ENCODE assay signal across 36 cellular contexts in the genomic region with DNA sequence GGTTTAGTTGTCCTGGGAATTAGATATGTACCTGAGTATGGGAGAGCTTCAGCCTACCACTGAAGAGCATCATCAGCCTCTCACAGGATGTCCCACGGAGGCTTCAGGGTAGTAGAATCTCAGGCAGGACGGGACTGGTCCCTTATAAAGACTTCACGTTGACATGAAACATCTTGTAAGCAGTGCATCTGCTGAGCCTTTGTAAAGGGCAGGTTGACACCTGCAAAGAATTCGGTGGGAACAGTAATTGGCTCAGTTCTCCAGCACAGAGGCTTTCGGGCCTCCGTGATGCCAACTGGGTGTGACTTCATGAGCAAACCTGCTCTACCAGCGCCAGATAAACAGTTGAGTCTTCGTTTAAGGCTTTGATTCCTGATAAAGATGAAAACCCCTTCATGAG.
"Had no signal": no experiment of that assay in that cellular context is flagged by ENCODE, and none has a peak within 500 bp of the region (broad histone marks: within the 10 kb centered on the region; RNA-seq: fewer than 3 reads in every experiment).

No MANE protein-coding gene starts in this region.

- H3K27ac ChIP-seq: cardiac muscle cell, colonic mucosa, ovary, sigmoid colon, upper lobe of left lung, WERI-Rb-1 had no signal

- FAIRE-seq: endometrium, TTC549 had no signal

- ATAC-seq: activated CD4-positive, CD25-positive, alpha-beta regulatory T cell treated with anti-CD3 and anti-CD28 coated beads, Interleukin-2, amount 50 U/mL, for 24 hours; left ventricle myocardium superior; stimulated activated memory B cell treated with anti-CD40 and anti-IgM and Interleukin-4, amounts not matched to agents 10 μg/mL and 1 μg/mL and 100 μg/mL, for 72 hours; stimulated activated naive CD8-positive, alpha-beta T cell treated with anti-CD3 and anti-CD28 coated beads, Interleukin-15, amount 100 ng/mL, for 72 hours had no signal

- H3K4me1 ChIP-seq: colonic mucosa had no signal

- H3K27me3 Mint-ChIP-seq: activated naive CD8-positive, alpha-beta T cell; naive B cell; progenitor cell of endocrine pancreas; stimulated activated memory B cell treated with anti-CD40 and anti-IgM and Interleukin-4, amounts not matched to agents 10 μg/mL and 1 μg/mL and 100 μg/mL, for 72 hours; stimulated activated naive CD8-positive, alpha-beta T cell treated with anti-CD3 and anti-CD28 coated beads, Interleukin-15, amount 100 ng/mL, for 72 hours had no signal

- H3K4me3 ChIP-seq: cardiac muscle cell, colonic mucosa, ovary, sigmoid colon, smooth muscle cell, thyroid gland, upper lobe of left lung, vagina had no signal

- H3K27ac Mint-ChIP-seq: activated naive CD8-positive, alpha-beta T cell; mesothelial cell of epicardium; progenitor cell of endocrine pancreas; stimulated activated memory B cell treated with anti-CD40 and anti-IgM and Interleukin-4, amounts not matched to agents 10 μg/mL and 1 μg/mL and 100 μg/mL, for 72 hours; stimulated activated naive CD8-positive, alpha-beta T cell treated with anti-CD3 and anti-CD28 coated beads, Interleukin-15, amount 100 ng/mL, for 72 hours; T-helper 1 cell treated with Interleukin-12 subunit alpha and Interleukin-12 subunit beta and Interleukin-4 antibody, amounts not matched to agents 30 μg/mL and 1 μg/mL, for 36 hours had no signal

- H3K9me3 ChIP-seq: colonic mucosa, ovary, sigmoid colon, thyroid gland, upper lobe of left lung, vagina had no signal

- H3K9me3 Mint-ChIP-seq: mesothelial cell of epicardium; naive B cell; stimulated activated memory B cell treated with anti-CD40 and anti-IgM and Interleukin-4, amounts not matched to agents 10 μg/mL and 1 μg/mL and 100 μg/mL, for 72 hours; stimulated activated naive CD8-positive, alpha-beta T cell treated with anti-CD3 and anti-CD28 coated beads, Interleukin-15, amount 100 ng/mL, for 72 hours; T-helper 1 cell treated with Interleukin-12 subunit alpha and Interleukin-12 subunit beta and Interleukin-4 antibody, amounts not matched to agents 30 μg/mL and 1 μg/mL, for 36 hours had no signal

- H3K36me3 ChIP-seq: cardiac muscle cell, colonic mucosa, ovary, sigmoid colon, thyroid gland, upper lobe of left lung, vagina, WERI-Rb-1 had no signal

- H3K4me3 Mint-ChIP-seq: activated naive CD8-positive, alpha-beta T cell; mesothelial cell of epicardium; naive B cell; stimulated activated memory B cell treated with anti-CD40 and anti-IgM and Interleukin-4, amounts not matched to agents 10 μg/mL and 1 μg/mL and 100 μg/mL, for 72 hours; stimulated activated naive CD8-positive, alpha-beta T cell treated with anti-CD3 and anti-CD28 coated beads, Interleukin-15, amount 100 ng/mL, for 72 hours; T-helper 1 cell treated with Interleukin-12 subunit alpha and Interleukin-12 subunit beta and Interleukin-4 antibody, amounts not matched to agents 30 μg/mL and 1 μg/mL, for 36 hours had no signal

- H3K36me3 Mint-ChIP-seq: activated naive CD8-positive, alpha-beta T cell; mesothelial cell of epicardium; naive B cell; stimulated activated memory B cell treated with anti-CD40 and anti-IgM and Interleukin-4, amounts not matched to agents 10 μg/mL and 1 μg/mL and 100 μg/mL, for 72 hours had no signal

- H3K4me1 Mint-ChIP-seq: mesothelial cell of epicardium had no signal

- DNase-seq: activated CD4-positive, alpha-beta T cell treated with anti-CD3 and anti-CD28 coated beads for 48 hours; activated CD4-positive, alpha-beta T cell treated with anti-CD3 and anti-CD28 coated beads, Interleukin-2, amount 50 U/mL, for 48 hours; activated CD8-positive, alpha-beta memory T cell treated with anti-CD3 and anti-CD28 coated beads for 24 hours; activated effector memory CD4-positive, alpha-beta T cell treated with Interleukin-2 at 50 U/mL for 16 hours; activated naive CD4-positive, alpha-beta T cell treated with Interleukin-2 at 50 U/mL for 16 hours; anterior cingulate cortex; cerebellar nuclear complex; colonic mucosa; effector CD8-positive, alpha-beta T cell; erythroblast; foreskin melanocyte; left ventricle myocardium superior; naive B cell; ovary; retina; sigmoid colon; stimulated activated CD4-positive, alpha-beta T cell treated with anti-CD3 and anti-CD28 coated beads, Interleukin-1b, Interleukin-23, amount 100 ng/mL, for 48 hours; stimulated activated CD4-positive, alpha-beta T cell treated with anti-CD3 and anti-CD28 coated beads, Interleukin-4, amount 100 ng/mL, for 4 hours; stimulated activated CD8-positive, alpha-beta memory T cell treated with anti-CD3 and anti-CD28 coated beads, Interleukin-4, amount 100 ng/mL, for 48 hours; stimulated activated naive CD8-positive, alpha-beta T cell treated with anti-CD3 and anti-CD28 coated beads, Interleukin-15, amount 100 ng/mL, for 72 hours; substantia nigra; T-helper 9 cell; upper lobe of left lung; WERI-Rb-1 had no signal

- H3K27me3 ChIP-seq: cardiac muscle cell, colonic mucosa, ovary, sigmoid colon, thyroid gland, upper lobe of left lung, vagina had no signal
